In the genomic region with DNA sequence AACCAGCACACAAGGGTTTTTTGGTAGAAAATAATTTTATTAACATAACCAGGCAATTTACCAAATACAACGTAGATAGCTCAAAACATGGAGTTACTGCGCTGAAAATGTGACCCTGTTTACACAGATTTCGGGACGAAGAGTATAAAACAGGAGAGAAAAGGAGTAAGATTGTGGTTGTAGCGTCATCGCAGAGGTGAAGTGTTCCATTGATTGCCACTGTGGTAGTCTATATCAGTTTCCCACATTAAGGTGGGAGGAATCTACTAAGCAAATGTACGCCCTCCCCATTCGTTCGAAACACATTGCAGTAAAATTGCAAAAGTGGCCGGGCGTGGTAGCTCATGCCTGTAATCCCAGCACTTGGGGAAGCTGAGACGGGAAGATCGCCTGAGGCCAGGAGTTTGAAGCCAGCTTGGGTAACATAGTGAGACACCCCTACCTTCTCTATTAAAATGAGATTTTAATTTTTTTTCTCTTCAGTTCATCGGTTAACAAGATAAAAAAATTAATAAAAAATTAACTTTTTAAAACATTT, we compare ENCODE assay signal across 8 cellular contexts. TPM values are rescaled to one million over a fixed set of nuclear protein-coding genes. Genes with fewer than 3 reads are reported as not detected.
A peak's percentile ranks its signal among the peaks of the same experiment; 100 is the strongest.
DNase-seq lines count a peak whose midpoint lies in the region; ATAC-seq and TF ChIP-seq lines count a peak whose summit lies in the region.
"Not testable (repeated sequence)": the region's sequence is repeated elsewhere in the genome, so short reads cannot be mapped to it uniquely, and the experiment has no call there.

No MANE protein-coding gene starts in this region.

- H3K14ac ChIP-seq in neuronal stem cell (ENCODE audit: low read length), result not testable (repeated sequence)

- not testable (repeated sequence) for H3K9me3 Mint-ChIP-seq in CD8-positive, alpha-beta T cell; T-helper 1 cell treated with Interleukin-12 subunit alpha and Interleukin-12 subunit beta and Interleukin-4 antibody, amounts not matched to agents 30 μg/mL and 1 μg/mL, for 36 hours

- peaks cover 16% of the 10 kb centered on the region for H3K4me1 Mint-ChIP-seq in CD8-positive, alpha-beta T cell (ENCODE audit: low read depth)
- H3K4me1 Mint-ChIP-seq in T-helper 1 cell treated with Interleukin-12 subunit alpha and Interleukin-12 subunit beta and Interleukin-4 antibody, amounts not matched to agents 30 μg/mL and 1 μg/mL, for 36 hours (ENCODE audit: low read depth), result not testable (repeated sequence)

- H3K36me3 ChIP-seq in CD8-positive, alpha-beta T cell (ENCODE audit: insufficient read depth, low read length); KMS-11 (ENCODE audit: insufficient read depth); ascending aorta; kidney epithelial cell (ENCODE audit: control insufficient read depth, insufficient read depth, low read length); neuronal stem cell (replicated peaks in 1 of 2; ENCODE audit: control insufficient read depth in 2 of 2, insufficient read depth in 2 of 2, low read length in 2 of 2); testis (ENCODE audit: low read depth, missing control alignments): not testable (repeated sequence)

- H3K79me2 ChIP-seq in KMS-11 (ENCODE audit: insufficient read depth, low read depth), result peaks cover 28% of the 10 kb centered on the region; the same call in 1 of the 2 replicates

- peak overlapping the region; percentile 50 for H3K4me3 Mint-ChIP-seq in CD8-positive, alpha-beta T cell
- H3K4me3 Mint-ChIP-seq in T-helper 1 cell treated with Interleukin-12 subunit alpha and Interleukin-12 subunit beta and Interleukin-4 antibody, amounts not matched to agents 30 μg/mL and 1 μg/mL, for 36 hours, result peak overlapping the region; percentile 14

- CTCF ChIA-PET in CD8-positive, alpha-beta T cell (lab: Charles Lee), result not testable (repeated sequence)

- intact Hi-C loops in CD8-positive, alpha-beta T cell (cut with DNase I, micrococcal nuclease), result loop anchor here (2.0 to 10.0 kb wide), 3 partner anchors 41 to 339 kb away; partner anchors contain the start of genes BFAR (in 1 of the 2) and PARN (in 1 of the 2)
- intact Hi-C loops in ascending aorta (cut with DNase I); testis (cut with DNase I; ENCODE audit: low total_unique reads): not testable (repeated sequence)

- ATAC-seq in CD8-positive, alpha-beta T cell, result not testable (repeated sequence)

- H2BK15ac ChIP-seq in neuronal stem cell (ENCODE audit: low read length), result not testable (repeated sequence)

- H3K23ac ChIP-seq in neuronal stem cell (ENCODE audit: low read depth, low read length, poor library complexity), result not testable (repeated sequence)

- H3K9me3 ChIP-seq in CD8-positive, alpha-beta T cell (ENCODE audit: low read length); ascending aorta; neuronal stem cell (replicated peaks in 1 of 2; ENCODE audit: control insufficient read depth in 2 of 2, insufficient read depth in 1 of 2, low read depth in 1 of 2, low read length in 2 of 2); testis: not testable (repeated sequence)

- H2BK120ac ChIP-seq in neuronal stem cell (ENCODE audit: low read depth, low read length), result not testable (repeated sequence)

- 0 out of 2 replicates have a peak overlapping the region, but pooled peaks have one; percentile 73 for H3K9ac ChIP-seq in KMS-11
- not testable (repeated sequence) for H3K9ac ChIP-seq in neuronal stem cell (ENCODE audit: low read depth, low read length, poor library complexity)

- not testable (repeated sequence) for H2BK5ac ChIP-seq in neuronal stem cell (ENCODE audit: low read length)

- WGBS in neuronal stem cell (ENCODE audit: extremely low coverage in 2 of 2, insufficient read length in 2 of 2, insufficient replicate concordance in 1 of 2), 2 donors, result no CpG with 5 or more reads among the region's 14 CpGs
- 36 to 51% methylated on average over 14 of the region's 14 CpGs for WGBS in testis, 2 donors

- H3K4ac ChIP-seq in neuronal stem cell (ENCODE audit: low read length), result not testable (repeated sequence)

- H3K4me1 ChIP-seq in CD8-positive, alpha-beta T cell (ENCODE audit: insufficient read depth, low read length), result peaks cover 12% of the 10 kb centered on the region
- peaks cover 13% of the 10 kb centered on the region for H3K4me1 ChIP-seq in KMS-11 (ENCODE audit: low read depth, poor library complexity, severe bottlenecking)
- H3K4me1 ChIP-seq in ascending aorta; neuronal stem cell (ENCODE audit: control insufficient read depth in 2 of 2, insufficient read depth in 1 of 2, low read depth in 1 of 2, low read length in 2 of 2): not testable (repeated sequence)
- H3K4me1 ChIP-seq in testis, result peaks cover 11% of the 10 kb centered on the region

- peak overlapping the region; percentile 97 for H3K4me3 ChIP-seq in CD8-positive, alpha-beta T cell (ENCODE audit: low read depth, low read length)
- not testable (repeated sequence) for H3K4me3 ChIP-seq in KMS-11 (IDR thresholded peaks at IDR 0.05; ENCODE audit: insufficient read depth, low read depth, low read length)
- H3K4me3 ChIP-seq in ascending aorta (peak overlapping the region; percentile 73 to 90), epithelial cell of esophagus (ENCODE audit: low read length) (peak overlapping the region; percentile 74), kidney epithelial cell (ENCODE audit: low read depth, low read length) (peak overlapping the region; percentile 95), neuronal stem cell (ENCODE audit: low read length in 2 of 2) (peak overlapping the region in 1 of 2 donors; percentile 81), testis (peak overlapping the region; percentile 87 to 96)

- H4K8ac ChIP-seq in neuronal stem cell (ENCODE audit: low read depth, low read length), result not testable (repeated sequence)

- H3K4me2 ChIP-seq in KMS-11 (peak overlapping the region; percentile 72), neuronal stem cell (ENCODE audit: insufficient read depth, low read length, poor library complexity, severe bottlenecking) (peak overlapping the region; percentile 78)

- H3K36me3 Mint-ChIP-seq in CD8-positive, alpha-beta T cell; T-helper 1 cell treated with Interleukin-12 subunit alpha and Interleukin-12 subunit beta and Interleukin-4 antibody, amounts not matched to agents 30 μg/mL and 1 μg/mL, for 36 hours (ENCODE audit: low read depth): not testable (repeated sequence)

- POLR2A ChIA-PET in CD8-positive, alpha-beta T cell (lab: Charles Lee), result not testable (repeated sequence)

- peak overlapping the region; percentile 85 for H3K27ac ChIP-seq in CD8-positive, alpha-beta T cell (ENCODE audit: low read depth, low read length)
- H3K27ac ChIP-seq in KMS-11; neuronal stem cell (replicated peaks; ENCODE audit: low read length): not testable (repeated sequence)
- H3K27ac ChIP-seq in ascending aorta, result peak overlapping the region; percentile 95
- H3K27ac ChIP-seq in testis, result peak overlapping the region; percentile 90 to 98

- not testable (repeated sequence) for H3K27ac Mint-ChIP-seq in CD8-positive, alpha-beta T cell; T-helper 1 cell treated with Interleukin-12 subunit alpha and Interleukin-12 subunit beta and Interleukin-4 antibody, amounts not matched to agents 30 μg/mL and 1 μg/mL, for 36 hours

- not testable (repeated sequence) for H2AK5ac ChIP-seq in neuronal stem cell (ENCODE audit: low read depth, low read length)

- not testable (repeated sequence) for H3K79me1 ChIP-seq in neuronal stem cell (ENCODE audit: low read depth, low read length)

- peak overlapping the region; percentile 94 for H2AFZ ChIP-seq in KMS-11 (ENCODE audit: low read depth)
- peak overlapping the region; percentile 100 for H2AFZ ChIP-seq in neuronal stem cell (ENCODE audit: low read length)

- not testable (repeated sequence) for H3K27me3 ChIP-seq in CD8-positive, alpha-beta T cell (ENCODE audit: insufficient read depth, low read length); KMS-11 (ENCODE audit: insufficient read depth, low read depth); ascending aorta; kidney epithelial cell (ENCODE audit: control insufficient read depth, insufficient read depth, low read length); neuronal stem cell (ENCODE audit: control insufficient read depth in 3 of 3, insufficient read depth in 3 of 3, low read depth in 1 of 3, low read length in 3 of 3); testis

- not testable (repeated sequence) for H2BK12ac ChIP-seq in neuronal stem cell (ENCODE audit: low read length)

- not testable (repeated sequence) for DNase-seq in CD8-positive, alpha-beta T cell; ascending aorta (ENCODE audit: low spot score in 2 of 2); kidney epithelial cell (ENCODE audit: low read depth); neuronal stem cell (ENCODE audit: low spot score); testis
- DNase-seq in epithelial cell of esophagus (ENCODE audit: low read depth), result peak; percentile 28

- TF ChIP-seq POLR2A in testis (IDR thresholded peaks at IDR 0.05), result not testable (repeated sequence)

- H4K20me1 ChIP-seq in KMS-11 (ENCODE audit: insufficient read depth), result not testable (repeated sequence)

- not testable (repeated sequence) for H4K91ac ChIP-seq in neuronal stem cell (ENCODE audit: low read depth, low read length, poor library complexity)

- not testable (repeated sequence) for H3K18ac ChIP-seq in neuronal stem cell (ENCODE audit: low read length)

- H3K27me3 Mint-ChIP-seq in CD8-positive, alpha-beta T cell (ENCODE audit: low read depth); T-helper 1 cell treated with Interleukin-12 subunit alpha and Interleukin-12 subunit beta and Interleukin-4 antibody, amounts not matched to agents 30 μg/mL and 1 μg/mL, for 36 hours (ENCODE audit: low read depth): not testable (repeated sequence)

- TF ChIP-seq CTCF in CD8-positive, alpha-beta T cell (IDR thresholded peaks at IDR 0.05); KMS-11 (conservative IDR thresholded peaks at IDR 0.05; ENCODE audit: low read depth, low read length); ascending aorta (IDR thresholded peaks at IDR 0.05); epithelial cell of esophagus (IDR thresholded peaks at IDR 0.05; ENCODE audit: insufficient read depth, low read depth, low read length, missing control alignments); kidney epithelial cell (IDR thresholded peaks at IDR 0.05; ENCODE audit: insufficient read depth, low read length, poor library complexity, severe bottlenecking); testis (IDR thresholded peaks at IDR 0.05): not testable (repeated sequence)

RNA-seq across cellular contexts. Expression of gene PDXDC1, which starts 1.0 kb away (rescaled TPM):
- 10 to 100 TPM; 89.5 to 96.3 TPM for total RNA-seq in CD8-positive, alpha-beta T cell
- total RNA-seq in ascending aorta (58.5 TPM), kidney epithelial cell (53.0 and 55.5 TPM in 2 replicates), testis (100 to 1,000 TPM; 171 to 247 TPM)
- polyA plus RNA-seq in neuronal stem cell (2013, experiment 1 of 2), result 46.2 TPM
- 46.3 TPM for polyA plus RNA-seq in neuronal stem cell (2013, experiment 2 of 2)
- 257 TPM for polyA plus RNA-seq in testis (ENCODE audit: insufficient read depth, low read depth, low replicate concordance)

RNA-seq across cellular contexts. Expression of gene NPIPA1, which starts 36.6 kb away (rescaled TPM):
- 10 to 100 TPM; 83.5 to 96.7 TPM for total RNA-seq in CD8-positive, alpha-beta T cell
- total RNA-seq in ascending aorta, result 53.4 TPM
- 26.4 and 28.2 TPM in 2 replicates for total RNA-seq in kidney epithelial cell
- polyA plus RNA-seq in neuronal stem cell (2013, experiment 1 of 2), result 104 TPM
- polyA plus RNA-seq in neuronal stem cell (2013, experiment 2 of 2), result 101 TPM
- 100 to 1,000 TPM; 169 to 173 TPM for total RNA-seq in testis
- polyA plus RNA-seq in testis (ENCODE audit: insufficient read depth, low read depth, low replicate concordance), result 170 TPM
